ENCODE assay signal across 15 cellular contexts in the genomic region with DNA sequence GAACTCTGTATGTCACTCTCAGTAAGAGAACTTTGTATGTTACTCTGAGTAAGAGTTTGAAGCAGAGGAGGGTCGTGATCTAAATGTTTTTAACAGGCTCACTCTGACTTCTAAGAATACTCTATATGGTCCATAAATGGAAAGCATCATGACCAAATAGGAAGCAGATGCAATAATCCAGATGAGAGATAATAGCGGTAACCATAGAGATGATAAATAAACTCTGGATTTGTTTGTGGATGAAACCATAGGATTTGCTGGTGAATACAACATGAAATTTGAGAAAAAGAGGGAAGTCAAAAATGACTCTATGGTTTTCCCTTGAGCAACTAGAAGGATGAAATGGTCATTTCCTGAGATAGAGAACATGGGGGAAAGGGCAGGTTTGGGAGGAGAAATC. TPM values are rescaled to one million over a fixed set of nuclear protein-coding genes. Genes with fewer than 3 reads are reported as not detected.
A peak's percentile ranks its signal among the peaks of the same experiment; 100 is the strongest.
DNase-seq lines count a peak whose midpoint lies in the region; ATAC-seq and TF ChIP-seq lines count a peak whose summit lies in the region.
"Had no signal": no experiment of that assay in that cellular context is flagged by ENCODE, and none has a peak within 500 bp of the region (broad histone marks: within the 10 kb centered on the region; RNA-seq: fewer than 3 reads in every experiment).

No MANE protein-coding gene starts in this region.

- H4K20me1 ChIP-seq in Loucy (ENCODE audit: insufficient read depth, low read length, poor library complexity, severe bottlenecking) (peaks cover 5% of the 10 kb centered on the region), hepatocyte (ENCODE audit: insufficient read depth, poor library complexity, severe bottlenecking) (no peaks in the 10 kb centered on the region)

- H3K27ac Mint-ChIP-seq in T-helper 2 cell treated with Interferon-gamma antibody and Interleukin-4, amounts not matched to agents 5 μg/mL and 100 μg/mL, for 36 hours, result peak overlapping the region; percentile 75
- H3K27ac Mint-ChIP-seq in activated naive CD8-positive, alpha-beta T cell treated with anti-CD3 and anti-CD28 coated beads for 36 hours, result peak overlapping the region; percentile 44
- H3K27ac Mint-ChIP-seq in nephron, result no peak overlapping the region

- H2AFZ ChIP-seq in Loucy (ENCODE audit: low read length) (no peak overlapping the region), hepatocyte (no peak overlapping the region)

- H3K36me3 ChIP-seq in Loucy (ENCODE audit: insufficient read depth, low read length), result peaks cover 9% of the 10 kb centered on the region
- no peaks in the 10 kb centered on the region for H3K36me3 ChIP-seq in hepatocyte (replicated peaks; ENCODE audit: insufficient read depth, low read depth)
- peaks cover 11% of the 10 kb centered on the region for H3K36me3 ChIP-seq in SJCRH30

- no peaks in the 10 kb centered on the region for H3K27me3 ChIP-seq in Loucy (ENCODE audit: insufficient read depth, low read length, poor library complexity, severe bottlenecking)
- no peaks in the 10 kb centered on the region for H3K27me3 ChIP-seq in foreskin keratinocyte
- H3K27me3 ChIP-seq in hepatocyte, result no peaks in the 10 kb centered on the region
- no peaks in the 10 kb centered on the region for H3K27me3 ChIP-seq in SJCRH30
- H3K27me3 ChIP-seq: dorsolateral prefrontal cortex had no signal

- no peak for DNase-seq in T-helper 2 cell treated with Interferon-gamma antibody and Interleukin-4, amounts not matched to agents 5 μg/mL and 100 μg/mL, for 36 hours (ENCODE audit: low spot score)
- DNase-seq in T-helper 2 cell, result no peak
- no peak for DNase-seq in activated naive CD8-positive, alpha-beta T cell treated with anti-CD3 and anti-CD28 coated beads for 36 hours
- DNase-seq in foreskin keratinocyte, result no peak
- no peak for DNase-seq in hepatocyte (ENCODE audit: low spot score)
- no peak for DNase-seq in SJCRH30
- DNase-seq: ACHN; activated CD4-positive, alpha-beta T cell treated with anti-CD3 and anti-CD28 coated beads for 1 hour; amniotic stem cell; dorsolateral prefrontal cortex; kidney; SHP77 had no signal

- TF ChIP-seq CTCF in Loucy (conservative IDR thresholded peaks at IDR 0.05; ENCODE audit: low read length), result no peak
- no peak for TF ChIP-seq CTCF in nephron (IDR thresholded peaks at IDR 0.05; ENCODE audit: unreplicated experiment in 3 of 3)
- no peak for TF ChIP-seq CTCF in foreskin keratinocyte (conservative IDR thresholded peaks at IDR 0.05)
- TF ChIP-seq CTCF in hepatocyte (IDR thresholded peaks at IDR 0.05; ENCODE audit: poor library complexity), result no peak

- H3K4me1 ChIP-seq in Loucy (ENCODE audit: insufficient read depth, low read length, poor library complexity, severe bottlenecking), result peaks cover 36% of the 10 kb centered on the region
- H3K4me1 ChIP-seq in foreskin keratinocyte, result peaks cover 4% of the 10 kb centered on the region
- peaks cover 10% of the 10 kb centered on the region for H3K4me1 ChIP-seq in hepatocyte (ENCODE audit: insufficient read depth)
- peaks cover 7% of the 10 kb centered on the region for H3K4me1 ChIP-seq in SJCRH30

- H3K27ac ChIP-seq in foreskin keratinocyte (no peak overlapping the region), hepatocyte (no peak overlapping the region), SJCRH30 (no peak overlapping the region)

- H3K36me3 Mint-ChIP-seq in T-helper 2 cell treated with Interferon-gamma antibody and Interleukin-4, amounts not matched to agents 5 μg/mL and 100 μg/mL, for 36 hours (ENCODE audit: low read depth), result peaks cover 43% of the 10 kb centered on the region
- H3K36me3 Mint-ChIP-seq in activated naive CD8-positive, alpha-beta T cell treated with anti-CD3 and anti-CD28 coated beads for 36 hours, result peaks cover 42% of the 10 kb centered on the region
- peaks cover 44% of the 10 kb centered on the region for H3K36me3 Mint-ChIP-seq in nephron (ENCODE audit: low read depth)

- H3K4me3 ChIP-seq in Loucy (ENCODE audit: low read length, poor library complexity, severe bottlenecking) (peak overlapping the region; percentile 57), hepatocyte (no peak overlapping the region), SJCRH30 (no peak overlapping the region)
- H3K4me3 ChIP-seq: skin epidermis had no signal

- H3K79me2 ChIP-seq in Loucy (ENCODE audit: insufficient read depth, low read length), result peaks cover 49% of the 10 kb centered on the region
- peaks cover 20% of the 10 kb centered on the region for H3K79me2 ChIP-seq in hepatocyte

- ATAC-seq in foreskin keratinocyte, result no peak

- H3K4me1 Mint-ChIP-seq in T-helper 2 cell treated with Interferon-gamma antibody and Interleukin-4, amounts not matched to agents 5 μg/mL and 100 μg/mL, for 36 hours (ENCODE audit: low read depth), result peaks cover 40% of the 10 kb centered on the region
- H3K4me1 Mint-ChIP-seq in activated naive CD8-positive, alpha-beta T cell treated with anti-CD3 and anti-CD28 coated beads for 36 hours, result peaks cover 43% of the 10 kb centered on the region
- peaks cover 25% of the 10 kb centered on the region for H3K4me1 Mint-ChIP-seq in nephron

- H3K4me2 ChIP-seq in Loucy (ENCODE audit: low read depth, low read length, poor library complexity, severe bottlenecking), result peak overlapping the region; percentile 95
- no peak overlapping the region for H3K4me2 ChIP-seq in hepatocyte

- no peaks in the 10 kb centered on the region for H3K27me3 Mint-ChIP-seq in T-helper 2 cell treated with Interferon-gamma antibody and Interleukin-4, amounts not matched to agents 5 μg/mL and 100 μg/mL, for 36 hours (ENCODE audit: low read depth)
- no peaks in the 10 kb centered on the region for H3K27me3 Mint-ChIP-seq in activated naive CD8-positive, alpha-beta T cell treated with anti-CD3 and anti-CD28 coated beads for 36 hours
- no peaks in the 10 kb centered on the region for H3K27me3 Mint-ChIP-seq in nephron (ENCODE audit: low read depth)

- 89% methylated on average over 2 of the region's 2 CpGs for WGBS in hepatocyte (ENCODE audit: low lambda C conversion rate, missing lambda C conversion rate)

- no peaks in the 10 kb centered on the region for H3K9me3 Mint-ChIP-seq in T-helper 2 cell treated with Interferon-gamma antibody and Interleukin-4, amounts not matched to agents 5 μg/mL and 100 μg/mL, for 36 hours
- peaks cover 2% of the 10 kb centered on the region for H3K9me3 Mint-ChIP-seq in activated naive CD8-positive, alpha-beta T cell treated with anti-CD3 and anti-CD28 coated beads for 36 hours
- H3K9me3 Mint-ChIP-seq in nephron, result no peaks in the 10 kb centered on the region

- peaks cover 5% of the 10 kb centered on the region; the same call in 1 of the 2 replicates for H3F3A ChIP-seq in Loucy (ENCODE audit: low read depth)

- H3K9me3 ChIP-seq in Loucy (ENCODE audit: insufficient read depth, low read depth, low read length) (no peaks in the 10 kb centered on the region), hepatocyte (ENCODE audit: low read depth) (no peaks in the 10 kb centered on the region), SJCRH30 (replicated peaks) (no peaks in the 10 kb centered on the region)

- H3K4me3 Mint-ChIP-seq in T-helper 2 cell treated with Interferon-gamma antibody and Interleukin-4, amounts not matched to agents 5 μg/mL and 100 μg/mL, for 36 hours, result peak overlapping the region; percentile 78
- H3K4me3 Mint-ChIP-seq in activated naive CD8-positive, alpha-beta T cell treated with anti-CD3 and anti-CD28 coated beads for 36 hours, result no peak overlapping the region
- peak overlapping the region; percentile 4 to 41 (median 23) for H3K4me3 Mint-ChIP-seq in nephron

- no peaks in the 10 kb centered on the region for H3K9me2 ChIP-seq in Loucy (replicated peaks; ENCODE audit: low read depth, low read length)
- H3K9me2 ChIP-seq in hepatocyte (replicated peaks; ENCODE audit: insufficient read depth), result no peaks in the 10 kb centered on the region

- H3K9ac ChIP-seq in Loucy (ENCODE audit: low read depth, low read length, poor library complexity, severe bottlenecking), result peak overlapping the region; percentile 21

RNA-seq across cellular contexts. Expression of a gene that starts 3.9 kb away (rescaled TPM):
- total RNA-seq in activated naive CD8-positive, alpha-beta T cell treated with anti-CD3 and anti-CD28 coated beads for 36 hours, result 10 to 100 TPM; 14.5 to 14.6 TPM
- total RNA-seq in foreskin keratinocyte, result 11.5 and 11.7 TPM in 2 replicates
- 1.7 and 2.0 TPM in 2 replicates for polyA plus RNA-seq in foreskin keratinocyte
- total RNA-seq in hepatocyte, result 24.1 and 25.1 TPM in 2 replicates
- 5.1 and 8.7 TPM in 2 replicates for polyA plus RNA-seq in hepatocyte
- 18.8 and 23.9 TPM in 2 replicates for total RNA-seq in SJCRH30 (2014; rRNA removed; shearing (Covaris generic))

RNA-seq across cellular contexts. Expression of a gene that starts 4.1 kb away (rescaled TPM):
- total RNA-seq in activated naive CD8-positive, alpha-beta T cell treated with anti-CD3 and anti-CD28 coated beads for 36 hours, result 10 to 100 TPM; 12.5 to 14.6 TPM
- total RNA-seq in foreskin keratinocyte (5.6 and 7.4 TPM in 2 replicates), hepatocyte (4.3 and 7.0 TPM in 2 replicates)
- polyA plus RNA-seq in foreskin keratinocyte (2.2 and 3.2 TPM in 2 replicates), hepatocyte (2.8 and 3.1 TPM in 2 replicates)
- 19.8 and 22.2 TPM in 2 replicates for total RNA-seq in SJCRH30 (2014; rRNA removed; shearing (Covaris generic))

Comparison
In these comparisons a context has a peak if more than half of its experiments do, and no peak if none do; other contexts are left out.
1. H3K27ac Mint-ChIP-seq: peak in T-helper 2 cell treated with Interferon-gamma antibody and Interleukin-4, amounts not matched to agents 5 μg/mL and 100 μg/mL, for 36 hours (single experiment) and activated naive CD8-positive, alpha-beta T cell treated with anti-CD3 and anti-CD28 coated beads for 36 hours (single experiment); none in nephron (0 of 3).